Comparison of ENCODE assay signal across 8 cellular contexts in genomic region chr12:111313833-111314259, GRCh38. TPM values are rescaled to one million over a fixed set of nuclear protein-coding genes. Genes with fewer than 3 reads are reported as not detected.
A peak's percentile ranks its signal among the peaks of the same experiment; 100 is the strongest.
DNase-seq lines count a peak whose midpoint lies in the region; ATAC-seq and TF ChIP-seq lines count a peak whose summit lies in the region.

No MANE protein-coding gene starts in this region.

- H3K27me3 ChIP-seq in gastroesophageal sphincter, result peaks cover 58% of the 10 kb centered on the region
- H3K27me3 ChIP-seq in thyroid gland, result no peaks in the 10 kb centered on the region

- intact Hi-C loops in thyroid gland (cut with DNase I), result loop anchor here (5.0 to 10.0 kb wide), 2 partner anchors 292 to 379 kb away; no protein-coding TSS in a partner anchor

- POLR2A ChIA-PET in RWPE1 (lab: Yijun Ruan, JAX; ENCODE audit: low non-redundant PET), result interaction anchor here (0.7 kb wide), 1 partner anchor 14 kb away, joined by 6 read pairs; no protein-coding TSS in a partner anchor

- peaks cover 23% of the 10 kb centered on the region for H3K27me3 Mint-ChIP-seq in osteocyte (ENCODE audit: unreplicated experiment)

- ATAC-seq in gastroesophageal sphincter (peak; percentile 75), GM21576 (IDR thresholded peaks at IDR 0.05; ENCODE audit: unreplicated experiment) (no peak)

- CTCF ChIA-PET in RWPE1 (lab: Yijun Ruan, JAX), result no interaction called here

- no peaks in the 10 kb centered on the region for H3K9me3 ChIP-seq in gastroesophageal sphincter
- H3K9me3 ChIP-seq in thyroid gland, result no peaks in the 10 kb centered on the region

- H3K4me3 Mint-ChIP-seq in osteocyte (ENCODE audit: unreplicated experiment), result no peak overlapping the region

- no peaks in the 10 kb centered on the region for H3K36me3 ChIP-seq in gastroesophageal sphincter
- no peaks in the 10 kb centered on the region for H3K36me3 ChIP-seq in thyroid gland

- WGBS in gastroesophageal sphincter (ENCODE audit: low coverage in 1 of 2), 2 donors, result 5% methylated on average over 3 of the region's 8 CpGs; no CpG with 5 or more reads in 1 of the 2 donors
- 5 to 6% methylated on average over 8 of the region's 8 CpGs for WGBS in thyroid gland, 2 donors

- DNase-seq in D341Med (ENCODE audit: low spot score), result peak; percentile 91
- DNase-seq in Kasumi-1 (lab: John Stamatoyannopoulos, UW), result peak; percentile 85 to 87
- DNase-seq in RWPE1 (ENCODE audit: low spot score), result peak; percentile 81
- peak; percentile 92 for DNase-seq in activated effector memory CD4-positive, alpha-beta T cell treated with anti-CD3 and anti-CD28 coated beads, Interleukin-2, amount 50 U/mL, for 16 hours
- DNase-seq in osteocyte (ENCODE audit: extremely low spot score, unreplicated experiment), result peak; percentile 92
- peak; percentile 62 to 71 for DNase-seq in thyroid gland

- H3K4me1 ChIP-seq in gastroesophageal sphincter (no peaks in the 10 kb centered on the region), thyroid gland (no peaks in the 10 kb centered on the region)

- no peaks in the 10 kb centered on the region for H3K36me3 Mint-ChIP-seq in osteocyte (ENCODE audit: unreplicated experiment)

- peak; percentile 92 for TF ChIP-seq CTCF in RWPE1 (conservative IDR thresholded peaks at IDR 0.05; ENCODE audit: low read depth)
- TF ChIP-seq CTCF in gastroesophageal sphincter (IDR thresholded peaks at IDR 0.05), result peak in 3 of 4 experiments; percentile 81 to 93 (median 89)
- TF ChIP-seq CTCF in osteocyte (IDR thresholded peaks at IDR 0.05), result peak; percentile 96
- TF ChIP-seq CTCF in thyroid gland (IDR thresholded peaks at IDR 0.05), result peak; percentile 73 to 93 (median 84)

- H3K4me1 Mint-ChIP-seq in osteocyte (ENCODE audit: unreplicated experiment), result peaks cover 4% of the 10 kb centered on the region

- no peak for TF ChIP-seq EP300 in gastroesophageal sphincter (IDR thresholded peaks at IDR 0.05)

- no peak overlapping the region for H3K27ac ChIP-seq in RWPE1
- no peak overlapping the region for H3K27ac ChIP-seq in gastroesophageal sphincter
- H3K27ac ChIP-seq in thyroid gland, result no peak overlapping the region

- TF ChIP-seq POLR2A in gastroesophageal sphincter (IDR thresholded peaks at IDR 0.05) (no peak), thyroid gland (IDR thresholded peaks at IDR 0.05) (no peak)

- no peak overlapping the region for H3K27ac Mint-ChIP-seq in osteocyte (ENCODE audit: unreplicated experiment)

- no peaks in the 10 kb centered on the region for H3K9me3 Mint-ChIP-seq in osteocyte (ENCODE audit: unreplicated experiment)

- H3K4me3 ChIP-seq in gastroesophageal sphincter, result no peak overlapping the region
- no peak overlapping the region for H3K4me3 ChIP-seq in thyroid gland (replicated peaks in 1 of 3)

RNA-seq across cellular contexts. Expression of gene PHETA1, which starts 55.0 kb away (rescaled TPM):
- total RNA-seq in gastroesophageal sphincter (10 to 100 TPM in 1 of 4 donors, 1 to 10 TPM in 3; 6.3 to 16.0 (median 8.2) TPM), osteocyte (13.6 and 14.6 TPM in 2 replicates), thyroid gland (10 to 100 TPM in 2 of 4 donors, 1 to 10 TPM in 2; 8.1 to 23.5 (median 15.3) TPM)
